In genomic region chr1:77193951-77194350, GRCh38 we compare ENCODE assay signal across 18 cellular contexts. TPM values are rescaled to one million over a fixed set of nuclear protein-coding genes. Genes with fewer than 3 reads are reported as not detected.
DNase-seq lines count a peak whose midpoint lies in the region; ATAC-seq and TF ChIP-seq lines count a peak whose summit lies in the region.
"Had no signal": no experiment of that assay in that cellular context is flagged by ENCODE, and none has a peak within 500 bp of the region (broad histone marks: within the 10 kb centered on the region; RNA-seq: fewer than 3 reads in every experiment).

No MANE protein-coding gene starts in this region.

- H3K4me3 Mint-ChIP-seq in osteocyte (ENCODE audit: unreplicated experiment) = no peak overlapping the region
- H3K4me3 Mint-ChIP-seq: CD14-positive monocyte; CD8-positive, alpha-beta T cell; H9 had no signal

- H3K36me3 Mint-ChIP-seq in osteocyte (ENCODE audit: unreplicated experiment) = peaks cover 7% of the 10 kb centered on the region

- peaks cover 20% of the 10 kb centered on the region for H3K4me1 Mint-ChIP-seq in osteocyte (ENCODE audit: unreplicated experiment)

- TF ChIP-seq EP300 in SK-N-SH (IDR thresholded peaks at IDR 0.05; ENCODE audit: borderline replicate concordance in 1 of 2, low read depth in 1 of 2, low read length in 1 of 2) = no peak

- TF ChIP-seq RAD21 in SK-N-SH (IDR thresholded peaks at IDR 0.05; ENCODE audit: low read length) = no peak

- H3K9ac ChIP-seq in SK-N-SH = no peak overlapping the region
- H3K9ac ChIP-seq: BLaER1 had no signal

- H3K27ac ChIP-seq in SK-N-SH (ENCODE audit: low read depth in 2 of 2, low read length in 1 of 2) = peak overlapping the region in 1 of 2 experiments; percentile 19; a peak in 1 of 4 replicates
- H3K27ac ChIP-seq: 22Rv1, A549, BLaER1 had no signal

- no peaks in the 10 kb centered on the region for H3K79me2 ChIP-seq in SK-N-SH (ENCODE audit: insufficient read depth)

- peaks cover 8% of the 10 kb centered on the region for H3K9me3 Mint-ChIP-seq in osteocyte (ENCODE audit: unreplicated experiment)

- DNase-seq in SK-N-SH (no peak), ELR (ENCODE audit: low read depth) (peak; percentile 4), RPMI7951 (ENCODE audit: low read depth) (peak; percentile 2), osteocyte (ENCODE audit: extremely low spot score, unreplicated experiment) (no peak), GM03348 (ENCODE audit: low spot score) (no peak)
- no peak for DNase-seq in activated CD4-positive, alpha-beta T cell treated with anti-CD3 and anti-CD28 coated beads, Interleukin-2, amount 50 U/mL, for 1 hour
- DNase-seq: Calu3; CD8-positive, alpha-beta T cell; DMS79 treated with DMSO at 0.1 percent for 48 hours; GDM1; H9; KG1 had no signal

- CTCF ChIA-PET in SK-N-SH (lab: Yijun Ruan, JAX) = no interaction called here

- H3K9me2 ChIP-seq in SK-N-SH = no peaks in the 10 kb centered on the region; the same call in 1 of the 2 replicates

- H3K27me3 Mint-ChIP-seq in osteocyte (ENCODE audit: unreplicated experiment) = no peaks in the 10 kb centered on the region

- H3K4me2 ChIP-seq in SK-N-SH = no peak overlapping the region
- H3K4me2 ChIP-seq: A549, BLaER1 had no signal

- TF ChIP-seq CTCF in SK-N-SH (IDR thresholded peaks at IDR 0.05) (no peak), osteocyte (IDR thresholded peaks at IDR 0.05) (no peak)

- ATAC-seq in SK-N-SH treated with all-trans-retinoic acid at 6 μM for 48 hours (no peak), HG03280 (IDR thresholded peaks at IDR 0.05; ENCODE audit: unreplicated experiment) (no peak)
- ATAC-seq: A549; CD8-positive, alpha-beta T cell had no signal

- H3K27ac Mint-ChIP-seq in osteocyte (ENCODE audit: unreplicated experiment) = peak overlapping the region; percentile 27
- H3K27ac Mint-ChIP-seq: CD14-positive monocyte; CD8-positive, alpha-beta T cell had no signal

- H3K4me1 ChIP-seq in SK-N-SH (ENCODE audit: control insufficient read depth in 1 of 2, insufficient read depth in 2 of 2, low read depth in 1 of 2, low read length in 1 of 2) = no peaks in the 10 kb centered on the region
- H3K4me1 ChIP-seq: A549, BLaER1 had no signal

- H4K20me1 ChIP-seq in SK-N-SH (ENCODE audit: insufficient read depth) = no peaks in the 10 kb centered on the region
- H4K20me1 ChIP-seq: BLaER1 had no signal

- no peaks in the 10 kb centered on the region for H3K27me3 ChIP-seq in SK-N-SH (ENCODE audit: insufficient read depth)
- H3K27me3 ChIP-seq: BLaER1 had no signal

- 0 out of 2 replicates have a peak, but pooled peaks cover 4% of the 10 kb centered on the region for H3K9me3 ChIP-seq in SK-N-SH
- H3K9me3 ChIP-seq: A549 had no signal

- POLR2A ChIA-PET in SK-N-SH (lab: Yijun Ruan, JAX) = no interaction called here

- peaks cover 6% of the 10 kb centered on the region for H3F3A ChIP-seq in SK-N-SH (replicated peaks; ENCODE audit: insufficient read depth)

- H3K36me3 ChIP-seq in SK-N-SH (replicated peaks in 1 of 2; ENCODE audit: control insufficient read depth in 1 of 2, insufficient read depth in 2 of 2, low read length in 1 of 2) = peaks cover 0 to 4% of the 10 kb centered on the region in 2 experiments
- H3K36me3 ChIP-seq: BLaER1 had no signal

- no peak overlapping the region for H3K4me3 ChIP-seq in SK-N-SH (ENCODE audit: low read depth in 2 of 2, low read length in 1 of 2)
- H3K4me3 ChIP-seq: A549, BLaER1 had no signal

- H2AFZ ChIP-seq in SK-N-SH (ENCODE audit: low read depth) = no peak overlapping the region

TF ChIP-seq in SK-N-SH, 30 proteins besides CTCF, POLR2A, EP300 and RAD21:
- TF ChIP-seq YY1 (IDR thresholded peaks at IDR 0.05; ENCODE audit: low read depth) = no peak
- TF ChIP-seq PBX3 (IDR thresholded peaks at IDR 0.05) = peak; percentile 39; the same call in 1 of the 2 replicates
- TF ChIP-seq REST (IDR thresholded peaks at IDR 0.05; ENCODE audit: low read depth, low read length) = no peak

TF ChIP-seq in SK-N-SH treated with all-trans-retinoic acid at 6 μM for 48 hours, 23 proteins besides CTCF, POLR2A, EP300 and RAD21:
- no peak for TF ChIP-seq BACH2 (CRISPR knock-in tag; IDR thresholded peaks at IDR 0.05; ENCODE audit: borderline replicate concordance)
- no peak for TF ChIP-seq PATZ1 (CRISPR knock-in tag; IDR thresholded peaks at IDR 0.05; ENCODE audit: borderline replicate concordance)
- TF ChIP-seq CSRNP3 (CRISPR knock-in tag; IDR thresholded peaks at IDR 0.05) = no peak
- no peak for TF ChIP-seq ISL1 (CRISPR knock-in tag; IDR thresholded peaks at IDR 0.05)
- no peak for TF ChIP-seq TOX (CRISPR knock-in tag; IDR thresholded peaks at IDR 0.05; ENCODE audit: borderline replicate concordance)

RNA-seq across cellular contexts. Expression of gene PIGK, which starts 25.3 kb away (rescaled TPM):
- polyA plus RNA-seq in SK-N-SH (2012; rRNA removed) = 11.5 and 17.6 TPM in 2 replicates
- 22.5 and 26.0 TPM in 2 replicates for polyA plus RNA-seq in SK-N-SH (2012; cell fraction: cytosol; rRNA removed)
- polyA plus RNA-seq in SK-N-SH (2012; cell fraction: nucleus; rRNA removed) = 3.2 and 11.4 TPM in 2 replicates
- total RNA-seq in RPMI7951 (2014; rRNA removed; shearing (Covaris generic)) = 71.7 and 81.7 TPM in 2 replicates
- 51.5 and 53.8 TPM in 2 replicates for total RNA-seq in osteocyte

Comparison
In these comparisons a context has a peak if more than half of its experiments do, and no peak if none do; other contexts are left out.
1. DNase-seq: peak in ELR (single experiment) and RPMI7951 (single experiment); none in SK-N-SH (single experiment), osteocyte (single experiment), GM03348 (single experiment) and activated CD4-positive, alpha-beta T cell treated with anti-CD3 and anti-CD28 coated beads, Interleukin-2, amount 50 U/mL, for 1 hour (single experiment).